Comparison of ENCODE assay signal across 26 cellular contexts in the genomic region with DNA sequence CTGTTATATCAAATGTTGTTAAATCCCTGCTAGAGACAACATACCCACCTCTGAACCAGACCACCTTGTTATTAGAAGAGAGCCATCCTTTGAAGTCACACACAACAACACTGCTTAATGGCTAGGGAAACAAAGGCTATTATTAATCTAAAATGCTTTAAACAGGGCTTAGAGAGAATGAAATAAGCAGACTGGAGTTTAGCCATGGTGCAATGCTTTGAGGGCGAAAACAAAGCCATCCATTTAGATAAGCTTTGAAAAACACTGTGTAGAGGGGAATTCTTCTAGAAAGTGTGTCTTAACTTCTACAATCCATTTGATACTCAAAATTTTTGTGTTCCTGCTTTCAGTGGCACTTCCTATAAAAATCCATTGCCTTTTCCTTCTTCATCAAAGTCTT.
"Had no signal": no experiment of that assay in that cellular context is flagged by ENCODE, and none has a peak within 500 bp of the region (broad histone marks: within the 10 kb centered on the region; RNA-seq: fewer than 3 reads in every experiment).

No MANE protein-coding gene starts in this region.

- H3K9me3 ChIP-seq: heart left ventricle, left lung, lower lobe of right lung, pancreas, right atrium auricular region, right lobe of liver, stomach, suprapubic skin, tibial nerve, uterus had no signal

- H3K27me3 Mint-ChIP-seq: progenitor cell of endocrine pancreas, type B pancreatic cell had no signal

- H3K4me1 ChIP-seq: left lung, pancreas, right atrium auricular region, right lobe of liver, stomach, suprapubic skin, uterus had no signal

- H3K4me1 Mint-ChIP-seq: immature natural killer cell; naive B cell; natural killer cell; neural crest cell; stimulated activated naive B cell treated with anti-CD40 and anti-IgM and Interleukin-4, amounts not matched to agents 10 μg/mL and 1 μg/mL and 100 μg/mL, for 72 hours had no signal

- H3K36me3 ChIP-seq: heart left ventricle, left lung, lower lobe of right lung, pancreas, right atrium auricular region, right lobe of liver, stomach, suprapubic skin, tibial nerve, uterus had no signal

- H3K9me3 Mint-ChIP-seq: naive B cell, natural killer cell, neural crest cell, type B pancreatic cell had no signal

- H3K36me3 Mint-ChIP-seq: immature natural killer cell; naive B cell; natural killer cell; stimulated activated naive B cell treated with anti-CD40 and anti-IgM and Interleukin-4, amounts not matched to agents 10 μg/mL and 1 μg/mL and 100 μg/mL, for 72 hours; type B pancreatic cell had no signal

- DNase-seq: heart left ventricle; hypothalamus; immature natural killer cell; kidney; left colon; left lung; lower lobe of right lung; mammary epithelial cell; naive B cell; natural killer cell; nucleus accumbens; pancreas; right lobe of liver; stimulated activated CD4-positive, alpha-beta T cell treated with anti-CD3 and anti-CD28 coated beads, Interleukin-1b, Interleukin-23, amount 100 ng/mL, for 48 hours; stimulated activated CD4-positive, alpha-beta T cell treated with anti-CD3 and anti-CD28 coated beads, Interleukin-4, amount 100 ng/mL, for 1 hour; stimulated activated naive B cell treated with anti-CD40 and anti-IgM and Interleukin-4, amounts not matched to agents 10 μg/mL and 1 μg/mL and 100 μg/mL, for 72 hours; stimulated activated naive CD8-positive, alpha-beta T cell treated with anti-CD3 and anti-CD28 coated beads, Interleukin-15, Interleukin-2, amounts not matched to agents 100 U/mL and 50 U/mL, for 24 hours; stomach; uterus had no signal

- H3K27ac ChIP-seq: heart left ventricle, left lung, lower lobe of right lung, pancreas, right atrium auricular region, right lobe of liver, stomach, suprapubic skin, tibial nerve, uterus had no signal

- H3K4me3 ChIP-seq: heart left ventricle, left lung, lower lobe of right lung, pancreas, right atrium auricular region, right lobe of liver, smooth muscle cell, stomach, suprapubic skin, tibial nerve, uterus had no signal

- H3K27ac Mint-ChIP-seq: immature natural killer cell; naive B cell; natural killer cell; progenitor cell of endocrine pancreas; stimulated activated naive B cell treated with anti-CD40 and anti-IgM and Interleukin-4, amounts not matched to agents 10 μg/mL and 1 μg/mL and 100 μg/mL, for 72 hours; type B pancreatic cell had no signal

- H3K4me3 Mint-ChIP-seq: immature natural killer cell; naive B cell; natural killer cell; neural crest cell; stimulated activated naive B cell treated with anti-CD40 and anti-IgM and Interleukin-4, amounts not matched to agents 10 μg/mL and 1 μg/mL and 100 μg/mL, for 72 hours; type B pancreatic cell had no signal

- H3K27me3 ChIP-seq: heart left ventricle, left lung, pancreas, right atrium auricular region, right lobe of liver, stomach, suprapubic skin, tibial nerve, uterus had no signal

- ATAC-seq: heart left ventricle; left colon; left lung; lower lobe of right lung; natural killer cell; pancreas; right lobe of liver; stimulated activated naive B cell treated with anti-CD40 and anti-IgM and Interleukin-4, amounts not matched to agents 10 μg/mL and 1 μg/mL and 100 μg/mL, for 72 hours; stimulated activated naive CD8-positive, alpha-beta T cell treated with anti-CD3 and anti-CD28 coated beads, Interleukin-15, Interleukin-2, amounts not matched to agents 100 U/mL and 50 U/mL, for 24 hours had no signal
